ENCODE assay signal across 14 cellular contexts in genomic region chr18:59834267-59834666, GRCh38.
A peak's percentile ranks its signal among the peaks of the same experiment; 100 is the strongest.
DNase-seq lines count a peak whose midpoint lies in the region; ATAC-seq and TF ChIP-seq lines count a peak whose summit lies in the region.
"Had no signal": no experiment of that assay in that cellular context is flagged by ENCODE, and none has a peak within 500 bp of the region (broad histone marks: within the 10 kb centered on the region; RNA-seq: fewer than 3 reads in every experiment).

No MANE protein-coding gene starts in this region.

- no peaks in the 10 kb centered on the region for H3K36me3 ChIP-seq in upper lobe of right lung
- H3K36me3 ChIP-seq: neutrophil had no signal

- H3K27ac ChIP-seq in upper lobe of right lung = no peak overlapping the region
- H3K27ac ChIP-seq: neutrophil, PC-9 had no signal

- no peak for TF ChIP-seq CTCF in upper lobe of right lung (IDR thresholded peaks at IDR 0.05)

- H3K4me3 ChIP-seq in upper lobe of right lung = no peak overlapping the region
- H3K4me3 ChIP-seq: PC-9 had no signal

- H3K9me3 ChIP-seq in upper lobe of right lung = no peaks in the 10 kb centered on the region
- H3K9me3 ChIP-seq: neutrophil had no signal

- H3K27me3 ChIP-seq in upper lobe of right lung = no peaks in the 10 kb centered on the region
- H3K27me3 ChIP-seq: neutrophil had no signal

- DNase-seq in stimulated activated naive CD4-positive, alpha-beta T cell treated with Interleukin-2 at 50 U/mL for 16 hours (lab: John Stamatoyannopoulos, UW) = peak; percentile 3
- no peak for DNase-seq in stimulated activated naive CD4-positive, alpha-beta T cell (lab: John Stamatoyannopoulos, UW)
- no peak for DNase-seq in SK-N-DZ (ENCODE audit: low spot score)
- no peak for DNase-seq in upper lobe of right lung
- DNase-seq in DMS 273 treated with DMSO at 0.1 percent for 48 hours (lab: John Stamatoyannopoulos, UW) = no peak
- no peak for DNase-seq in GM19240 (ENCODE audit: insufficient read length, low spot score)
- DNase-seq: activated gamma-delta T cell, left colon, NCI-H2029, PC-9, T-helper 9 cell had no signal

- ATAC-seq in HG02610 (IDR thresholded peaks at IDR 0.05; ENCODE audit: unreplicated experiment) = peak; percentile 66
- ATAC-seq in HG03439 (IDR thresholded peaks at IDR 0.05; ENCODE audit: unreplicated experiment) = peak; percentile 45
- ATAC-seq in upper lobe of right lung = no peak
- ATAC-seq: left colon had no signal

- intact Hi-C loops in upper lobe of right lung (cut with DNase I) = no loop called here

- no peaks in the 10 kb centered on the region for H3K4me1 ChIP-seq in upper lobe of right lung
